ENCODE assay signal across 8 cellular contexts in the genomic region with DNA sequence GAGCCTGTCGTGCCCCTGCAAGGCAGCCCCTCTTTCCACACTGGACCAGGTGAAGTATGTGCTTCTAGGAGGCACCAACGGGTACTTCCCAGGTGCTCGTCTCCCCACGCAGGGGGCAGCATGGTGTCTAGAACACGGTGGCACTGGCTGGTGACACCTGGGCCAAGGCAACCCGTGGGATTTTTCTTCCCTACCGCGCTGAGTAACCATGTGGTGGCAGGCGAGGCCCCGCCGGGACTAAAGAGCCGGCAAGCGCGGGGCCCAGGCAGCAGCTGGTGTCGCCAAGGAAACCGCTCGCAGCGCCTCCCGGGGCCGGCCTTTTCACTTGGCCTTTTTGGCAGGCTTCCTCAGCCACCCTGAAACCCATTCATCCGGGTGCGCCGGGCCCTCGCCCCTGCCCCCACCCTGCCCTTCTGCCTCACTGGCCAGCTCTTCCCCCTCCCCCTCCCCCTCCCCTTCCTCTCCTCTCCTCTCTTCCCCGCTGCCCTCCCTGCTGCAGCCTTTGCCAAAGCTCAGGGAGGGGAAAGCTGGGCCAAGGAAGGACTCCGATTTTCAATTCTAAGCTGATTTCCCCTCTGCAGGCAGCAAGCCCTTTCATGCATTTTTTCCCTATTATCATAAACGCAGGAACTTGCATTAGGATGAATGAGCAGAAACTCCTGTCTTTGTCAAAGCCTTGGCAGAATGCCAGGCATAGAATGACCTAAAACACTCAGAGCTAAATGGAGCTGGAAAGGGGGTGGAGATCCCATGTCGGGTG.
DNase-seq lines count a peak whose midpoint lies in the region; ATAC-seq and TF ChIP-seq lines count a peak whose summit lies in the region.

No MANE protein-coding gene starts in this region.

- H3K4me3 ChIP-seq in Peyer's patch (peak overlapping the region in 2 of 4 donors; percentile 19 to 22), fibroblast of pulmonary artery (replicated peaks; ENCODE audit: low read depth, low read length) (no peak overlapping the region), stomach smooth muscle (ENCODE audit: low read length in 2 of 2) (peak overlapping the region in 1 of 2 donors; percentile 54)

- peak; percentile 87 for ATAC-seq in GM21717 (IDR thresholded peaks at IDR 0.05; ENCODE audit: unreplicated experiment)

- H3K36me3 ChIP-seq in KOPT-K1 (ENCODE audit: insufficient read depth, low read length), result no peaks in the 10 kb centered on the region
- H3K36me3 ChIP-seq in Peyer's patch, result no peaks in the 10 kb centered on the region
- H3K36me3 ChIP-seq in stomach smooth muscle (ENCODE audit: control insufficient read depth in 2 of 2, insufficient read depth in 2 of 2, low read length in 2 of 2), result no peaks in the 10 kb centered on the region

- intact Hi-C loops in activated T-helper 2 cell treated with anti-CD3 and anti-CD28 coated beads, Interferon-gamma antibody, Interleukin-2, Interleukin-4, amounts not matched to agents 10 μg/mL and 5 μg/mL and 100 μg/mL, durations not matched to agents 14 hours and 24 hours and 36 hours (cut with micrococcal nuclease), result loop anchor here (1.0 kb wide), 1 partner anchor 9 kb away; no protein-coding TSS in a partner anchor

- H3K9ac ChIP-seq in stomach smooth muscle (ENCODE audit: low read length in 2 of 2), result peak overlapping the region; percentile 46 to 47

- peak overlapping the region; percentile 80 for H3K27ac Mint-ChIP-seq in activated T-helper 2 cell treated with anti-CD3 and anti-CD28 coated beads, Interferon-gamma antibody, Interleukin-2, Interleukin-4, amounts not matched to agents 10 μg/mL and 5 μg/mL and 100 μg/mL, durations not matched to agents 14 hours and 24 hours and 36 hours
- peak overlapping the region; percentile 78 for H3K27ac Mint-ChIP-seq in nephron progenitor cell

- TF ChIP-seq POLR2A in Peyer's patch (IDR thresholded peaks at IDR 0.05), result no peak

- TF ChIP-seq CTCF in Peyer's patch (IDR thresholded peaks at IDR 0.05) (peak; percentile 52 to 71 (median 60)), fibroblast of pulmonary artery (IDR thresholded peaks at IDR 0.05; ENCODE audit: low read length, missing control alignments) (peak; percentile 40), nephron progenitor cell (IDR thresholded peaks at IDR 0.05) (peak; percentile 31)

- H3K9me3 Mint-ChIP-seq in activated T-helper 2 cell treated with anti-CD3 and anti-CD28 coated beads, Interferon-gamma antibody, Interleukin-2, Interleukin-4, amounts not matched to agents 10 μg/mL and 5 μg/mL and 100 μg/mL, durations not matched to agents 14 hours and 24 hours and 36 hours, result no peaks in the 10 kb centered on the region
- H3K9me3 Mint-ChIP-seq in nephron progenitor cell, result no peaks in the 10 kb centered on the region

- H3K4me1 Mint-ChIP-seq in activated T-helper 2 cell treated with anti-CD3 and anti-CD28 coated beads, Interferon-gamma antibody, Interleukin-2, Interleukin-4, amounts not matched to agents 10 μg/mL and 5 μg/mL and 100 μg/mL, durations not matched to agents 14 hours and 24 hours and 36 hours (ENCODE audit: low read depth), result peaks cover 45% of the 10 kb centered on the region
- H3K4me1 Mint-ChIP-seq in nephron progenitor cell, result peaks cover 61% of the 10 kb centered on the region

- H3K9me3 ChIP-seq in KOPT-K1 (ENCODE audit: insufficient read depth, low read length, poor library complexity, severe bottlenecking) (no peaks in the 10 kb centered on the region), Peyer's patch (no peaks in the 10 kb centered on the region), stomach smooth muscle (ENCODE audit: control insufficient read depth in 2 of 2, low read length in 2 of 2) (no peaks in the 10 kb centered on the region)

- no peak overlapping the region for H3K4me3 Mint-ChIP-seq in activated T-helper 2 cell treated with anti-CD3 and anti-CD28 coated beads, Interferon-gamma antibody, Interleukin-2, Interleukin-4, amounts not matched to agents 10 μg/mL and 5 μg/mL and 100 μg/mL, durations not matched to agents 14 hours and 24 hours and 36 hours (ENCODE audit: low read depth)
- H3K4me3 Mint-ChIP-seq in nephron progenitor cell, result peak overlapping the region; percentile 46

- peak; percentile 90 for DNase-seq in DMS 273 treated with DMSO at 0.1 percent for 48 hours (lab: John Stamatoyannopoulos, UW)
- DNase-seq in Peyer's patch, result peak; percentile 82 to 93 (median 88)
- DNase-seq in activated T-helper 2 cell treated with anti-CD3 and anti-CD28 coated beads, Interferon-gamma antibody, Interleukin-2, Interleukin-4, amounts not matched to agents 10 μg/mL and 5 μg/mL and 100 μg/mL, durations not matched to agents 14 hours and 24 hours and 36 hours (ENCODE audit: low spot score), result peak; percentile 64
- peak; percentile 95 for DNase-seq in fibroblast of pulmonary artery (ENCODE audit: low read depth)
- peak; percentile 87 for DNase-seq in nephron progenitor cell

- H3K36me3 Mint-ChIP-seq in activated T-helper 2 cell treated with anti-CD3 and anti-CD28 coated beads, Interferon-gamma antibody, Interleukin-2, Interleukin-4, amounts not matched to agents 10 μg/mL and 5 μg/mL and 100 μg/mL, durations not matched to agents 14 hours and 24 hours and 36 hours (ENCODE audit: low read depth), result no peaks in the 10 kb centered on the region
- no peaks in the 10 kb centered on the region for H3K36me3 Mint-ChIP-seq in nephron progenitor cell (ENCODE audit: low read depth)

- H3K4me1 ChIP-seq in Peyer's patch (peaks cover 0 to 24% (median 10%) of the 10 kb centered on the region in 4 donors), stomach smooth muscle (ENCODE audit: control insufficient read depth, insufficient read depth, low read length) (peaks cover 26% of the 10 kb centered on the region)

- no peaks in the 10 kb centered on the region for H3K27me3 ChIP-seq in Peyer's patch
- no peaks in the 10 kb centered on the region for H3K27me3 ChIP-seq in stomach smooth muscle (ENCODE audit: control insufficient read depth in 1 of 2, insufficient read depth in 2 of 2, low read length in 2 of 2)

- no peaks in the 10 kb centered on the region for H3K27me3 Mint-ChIP-seq in activated T-helper 2 cell treated with anti-CD3 and anti-CD28 coated beads, Interferon-gamma antibody, Interleukin-2, Interleukin-4, amounts not matched to agents 10 μg/mL and 5 μg/mL and 100 μg/mL, durations not matched to agents 14 hours and 24 hours and 36 hours (ENCODE audit: low read depth)
- H3K27me3 Mint-ChIP-seq in nephron progenitor cell (ENCODE audit: low read depth, poor library complexity), result peaks cover 11% of the 10 kb centered on the region

- H3K27ac ChIP-seq in KOPT-K1 (ENCODE audit: low read depth, low read length, poor library complexity, severe bottlenecking) (peak overlapping the region; percentile 75), Peyer's patch (peak overlapping the region; percentile 39 to 64 (median 50)), stomach smooth muscle (ENCODE audit: low read length) (peak overlapping the region; percentile 70)
